Comparison of ENCODE assay signal across 10 cellular contexts in genomic region chr1:230073371-230074035, GRCh38. TPM values are rescaled to one million over a fixed set of nuclear protein-coding genes. Genes with fewer than 3 reads are reported as not detected.
DNase-seq lines count a peak whose midpoint lies in the region; ATAC-seq, FAIRE-seq and TF ChIP-seq lines count a peak whose summit lies in the region.
"Had no signal": no experiment of that assay in that cellular context is flagged by ENCODE, and none has a peak within 500 bp of the region (broad histone marks: within the 10 kb centered on the region; RNA-seq: fewer than 3 reads in every experiment).

No MANE protein-coding gene starts in this region.

- peaks cover 4% of the 10 kb centered on the region for H3K23me2 ChIP-seq in H9 (ENCODE audit: insufficient read length, low read depth, low read length, poor library complexity, severe bottlenecking)

- no peak overlapping the region for H3K4ac ChIP-seq in H9 (ENCODE audit: low read depth, low read length)

- H4K5ac ChIP-seq in H9 (ENCODE audit: insufficient read length, low read depth, low read length), result no peak overlapping the region

- H3K14ac ChIP-seq in H9 (ENCODE audit: insufficient read depth, low read length), result no peak overlapping the region

- H3K4me3 Mint-ChIP-seq in brain, result peak overlapping the region in 3 of 5 experiments; percentile 6 to 58 (median 12)
- no peak overlapping the region for H3K4me3 Mint-ChIP-seq in H9

- no peak overlapping the region for H3K18ac ChIP-seq in H9 (ENCODE audit: insufficient read length, low read depth, low read length)

- H3K27me3 ChIP-seq in AG04450 (ENCODE audit: control insufficient read depth, insufficient read depth, low read length), result no peaks in the 10 kb centered on the region
- H3K27me3 ChIP-seq in H9 (ENCODE audit: insufficient read depth, low read length), result peaks cover 5% of the 10 kb centered on the region; the same call in 1 of the 2 replicates

- no peak for TF ChIP-seq CTCF in AG04450 (IDR thresholded peaks at IDR 0.05; ENCODE audit: low read depth, low read length)
- no peak for TF ChIP-seq CTCF in brain (conservative IDR thresholded peaks at IDR 0.05)
- no peak for TF ChIP-seq CTCF in H9 (conservative IDR thresholded peaks at IDR 0.05)

- H2BK5ac ChIP-seq in H9 (ENCODE audit: insufficient read length, low read length), result no peak overlapping the region

- WGBS in H9 (ENCODE audit: extremely low coverage, insufficient read length, low lambda C conversion rate), result no CpG with 5 or more reads among the region's 4 CpGs

- ATAC-seq in left lobe of liver, result peak; percentile 43
- no peak for ATAC-seq in HG03457 (IDR thresholded peaks at IDR 0.05; ENCODE audit: unreplicated experiment)

- peaks cover 14% of the 10 kb centered on the region for H3K79me1 ChIP-seq in H9 (ENCODE audit: insufficient read depth, low read depth, low read length, poor library complexity, severe bottlenecking)

- no peak overlapping the region for H2AFZ ChIP-seq in H9 (ENCODE audit: low read length)

- no peak overlapping the region for H2BK20ac ChIP-seq in H9 (ENCODE audit: low read depth, low read length, poor library complexity, severe bottlenecking)

- H3K4me1 ChIP-seq in H9 (ENCODE audit: insufficient read depth, low read length), result peaks cover 13% of the 10 kb centered on the region

- H3K9me3 ChIP-seq in AG04450 (ENCODE audit: control insufficient read depth, insufficient read depth, low read length), result no peaks in the 10 kb centered on the region
- H3K9me3 ChIP-seq in H9 (ENCODE audit: control insufficient read depth, low read depth, low read length), result no peaks in the 10 kb centered on the region

- H3K56ac ChIP-seq in H9 (ENCODE audit: insufficient read length, low read depth, low read length), result no peak overlapping the region

- H3K9ac ChIP-seq in H9 (ENCODE audit: extremely low read depth, insufficient read length, low read length), result no peak overlapping the region

- H4K91ac ChIP-seq in H9 (ENCODE audit: insufficient read length, low read depth, low read length), result no peak overlapping the region

- no peak overlapping the region for H2BK120ac ChIP-seq in H9 (ENCODE audit: low read depth, low read length, poor library complexity, severe bottlenecking)

- H3T11ph ChIP-seq in H9 (ENCODE audit: low read length), result no peak overlapping the region

- H3K27me3 Mint-ChIP-seq in brain (peaks cover 3% of the 10 kb centered on the region), H9 (ENCODE audit: low read depth) (peaks cover 8% of the 10 kb centered on the region)

- no peaks in the 10 kb centered on the region for H4K20me1 ChIP-seq in H9 (ENCODE audit: control insufficient read depth, insufficient read depth, insufficient read length)

- no peak overlapping the region for H2BK12ac ChIP-seq in H9 (ENCODE audit: insufficient read length, low read depth, low read length)

- H3K4me1 Mint-ChIP-seq in brain (peaks cover 87% of the 10 kb centered on the region), H9 (peaks cover 43 to 44% of the 10 kb centered on the region in 2 experiments)

- H2AK5ac ChIP-seq in H9 (ENCODE audit: insufficient read length, low read length), result no peak overlapping the region

- no peak for FAIRE-seq in GM19239 (lab: Jason Lieb, UNC)

- H3K4me3 ChIP-seq in AG04450 (ENCODE audit: low read depth, low read length), result no peak overlapping the region

- CTCF ChIA-PET in AG04450 (lab: Charles Lee), result interaction anchor here (1.0 kb wide), 1 partner anchor 31 kb away, joined by 3 read pairs; no protein-coding TSS in a partner anchor

- H3K9me3 Mint-ChIP-seq in brain (no peaks in the 10 kb centered on the region), H9 (no peaks in the 10 kb centered on the region)

- peaks cover 26% of the 10 kb centered on the region; the same call in 1 of the 2 replicates for H3K79me2 ChIP-seq in H9 (ENCODE audit: insufficient read depth, low read length)

- no peak overlapping the region for H3K23ac ChIP-seq in H9 (ENCODE audit: insufficient read length, low read depth, low read length)

- peaks cover 21% of the 10 kb centered on the region for H3K36me3 Mint-ChIP-seq in brain
- peaks cover 2 to 4% (median 3%) of the 10 kb centered on the region in 3 experiments; a peak in 5 of 7 replicates for H3K36me3 Mint-ChIP-seq in H9 (ENCODE audit: insufficient read depth in 1 of 3, low read depth in 3 of 3)

- H3K4me2 ChIP-seq in H9 (ENCODE audit: insufficient read depth, insufficient read length, low read length), result no peak overlapping the region

- peak overlapping the region; percentile 66 for H3K27ac ChIP-seq in AG04450 (ENCODE audit: low read depth, low read length)
- H3K27ac ChIP-seq in H9 (ENCODE audit: insufficient read length, low read depth, low read length), result no peak overlapping the region

- H3K27ac Mint-ChIP-seq in brain (peak overlapping the region; percentile 1 to 74 (median 58)), H9 (peak overlapping the region in 1 of 3 experiments; percentile 40; a peak in 2 of 7 replicates)

- no peak overlapping the region for H4K8ac ChIP-seq in H9 (replicated peaks; ENCODE audit: insufficient read length, low read depth, low read length)

- H2BK15ac ChIP-seq in H9 (ENCODE audit: low read depth, low read length), result no peak overlapping the region

- DNase-seq in AG04450 (ENCODE audit: low read depth, low spot score) (peak; percentile 33), HS-27A (ENCODE audit: low read depth) (peak; percentile 75), left lobe of liver (ENCODE audit: low spot score) (no peak), H9 (no peak), DMS153 (lab: John Stamatoyannopoulos, UW) (no peak), GM19239 (ENCODE audit: insufficient read length, low spot score) (no peak)
- DNase-seq: activated CD4-positive, alpha-beta T cell treated with anti-CD3 and anti-CD28 coated beads for 4 hours; NCI-H524 treated with DMSO at 0.1 percent for 48 hours had no signal

- POLR2A ChIA-PET in AG04450 (lab: Yijun Ruan, JAX), result interaction anchor here (0.8 kb wide), 2 partner anchors 11 to 31 kb away, joined by 3 to 4 read pairs; no protein-coding TSS in a partner anchor

RNA-seq across cellular contexts. Expression of gene GALNT2, which starts 6.5 kb away (rescaled TPM):
- polyA plus RNA-seq in AG04450 (2011; rRNA removed), result 119 and 121 TPM in 2 replicates
- polyA minus RNA-seq in AG04450 (2011; rRNA and poly(A)+ RNA removed), result 96.5 and 108 TPM in 2 replicates
- 25.3 TPM for polyA plus RNA-seq in brain (ENCODE audit: insufficient read depth, low read depth, low replicate concordance)
- total RNA-seq in left lobe of liver, result 83.7 TPM
- 56.1 and 57.6 TPM in 2 replicates for total RNA-seq in H9 (2021)

Comparison
In these comparisons a context has a peak if more than half of its experiments do, and no peak if none do; other contexts are left out.
1. DNase-seq: peak in AG04450 (single experiment) and HS-27A (single experiment); none in left lobe of liver (single experiment), H9 (single experiment), DMS153 (single experiment) and GM19239 (single experiment).
2. H3K4me3 Mint-ChIP-seq: peak in brain (3 of 5); none in H9 (0 of 2).